In the genomic region with DNA sequence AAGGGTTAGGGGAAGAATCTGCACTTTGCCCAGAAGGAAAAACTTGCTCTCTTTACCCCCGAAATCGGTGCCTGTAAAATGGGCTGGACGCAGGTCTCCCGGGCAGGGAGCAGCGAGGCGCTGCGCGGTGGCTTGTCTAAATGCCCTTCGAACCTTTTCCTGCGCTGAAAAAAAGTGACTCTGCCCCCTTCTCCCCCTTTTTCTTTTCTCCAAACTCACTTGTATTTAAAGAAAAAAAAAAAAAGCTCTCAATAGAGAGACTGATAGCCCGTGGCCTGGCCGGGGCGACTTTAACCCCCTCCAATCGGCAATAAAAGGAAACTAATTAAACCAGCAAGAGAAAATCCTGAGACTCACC, we compare ENCODE assay signal across 10 cellular contexts. TPM values are rescaled to one million over a fixed set of nuclear protein-coding genes. Genes with fewer than 3 reads are reported as not detected.
DNase-seq lines count a peak whose midpoint lies in the region; ATAC-seq and TF ChIP-seq lines count a peak whose summit lies in the region.
"Had no signal": no experiment of that assay in that cellular context is flagged by ENCODE, and none has a peak within 500 bp of the region (broad histone marks: within the 10 kb centered on the region; RNA-seq: fewer than 3 reads in every experiment).

No MANE protein-coding gene starts in this region.

- H3K27ac ChIP-seq in HUES48 (ENCODE audit: low read depth, low read length) = peak overlapping the region; percentile 57
- H3K27ac ChIP-seq in mammary epithelial cell (ENCODE audit: insufficient read depth, low read depth, low read length) = no peak overlapping the region
- H3K27ac ChIP-seq in thyroid gland = no peak overlapping the region
- H3K27ac ChIP-seq: left lung had no signal

- H3K4me3 ChIP-seq in HUES48 (ENCODE audit: low read depth, low read length) = peak overlapping the region; percentile 77
- peak overlapping the region; percentile 23 to 48 (median 45) for H3K4me3 ChIP-seq in mammary epithelial cell (replicated peaks in 1 of 3; ENCODE audit: insufficient read depth in 1 of 3, low read depth in 2 of 3, low read length in 3 of 3)
- H3K4me3 ChIP-seq in thyroid gland (replicated peaks in 1 of 3) = peak overlapping the region in 1 of 3 donors; percentile 7

- no peak overlapping the region for H3K27ac Mint-ChIP-seq in CD14-positive monocyte
- no peak overlapping the region for H3K27ac Mint-ChIP-seq in naive thymus-derived CD8-positive, alpha-beta T cell

- WGBS in mammary epithelial cell (ENCODE audit: low coverage, missing lambda C conversion rate) = 31% methylated on average over 14 of the region's 14 CpGs
- 7 to 13% methylated on average over 14 of the region's 14 CpGs for WGBS in thyroid gland, 2 donors

- intact Hi-C loops in CD14-positive monocyte (cut with micrococcal nuclease) (loop anchor here in 1 of 2 donors (10.0 kb wide), 1 partner anchor 718 kb away; no protein-coding TSS in a partner anchor), mammary epithelial cell (cut with micrococcal nuclease) (loop anchor here (1.0 to 10.0 kb wide), 4 partner anchors 48 to 641 kb away; partner anchors contain the start of gene SP4), thyroid gland (cut with DNase I) (no loop called here)

- CTCF ChIA-PET in mammary epithelial cell (lab: Charles Lee; ENCODE audit: low non-redundant PET) = no interaction called here

- H3K27me3 Mint-ChIP-seq in CD14-positive monocyte (ENCODE audit: low read depth in 3 of 3) = peaks cover 85 to 98% (median 92%) of the 10 kb centered on the region in 3 donors
- peaks cover 52 to 83% (median 70%) of the 10 kb centered on the region in 5 donors for H3K27me3 Mint-ChIP-seq in naive thymus-derived CD8-positive, alpha-beta T cell

- peaks cover 77% of the 10 kb centered on the region for H3K27me3 ChIP-seq in HUES48 (ENCODE audit: control insufficient read depth, insufficient read depth, low read length)
- H3K27me3 ChIP-seq in mammary epithelial cell (ENCODE audit: insufficient read depth, low read length) = peaks cover 16% of the 10 kb centered on the region
- H3K27me3 ChIP-seq in thyroid gland = peaks cover 77% of the 10 kb centered on the region

- no peaks in the 10 kb centered on the region for H3K79me2 ChIP-seq in mammary epithelial cell (ENCODE audit: insufficient read depth, low read length)

- POLR2A ChIA-PET in naive thymus-derived CD8-positive, alpha-beta T cell (lab: Charles Lee) = no interaction called here

- H4K20me1 ChIP-seq in mammary epithelial cell (ENCODE audit: insufficient read depth, low read length) = no peaks in the 10 kb centered on the region

- H2AFZ ChIP-seq in mammary epithelial cell (ENCODE audit: low read depth, low read length) = peak overlapping the region; percentile 82

- BruUV-seq in mammary epithelial cell (replicated peaks; lab: Mats Ljungman, UMichigan) = no TSS peak

- H3K9ac ChIP-seq in HUES48 (ENCODE audit: low read depth, low read length) (no peak overlapping the region), mammary epithelial cell (ENCODE audit: insufficient read depth, low read length) (no peak overlapping the region)

- H3K4me3 Mint-ChIP-seq in CD14-positive monocyte = peak overlapping the region; percentile 77 to 91
- H3K4me3 Mint-ChIP-seq in naive thymus-derived CD8-positive, alpha-beta T cell = peak overlapping the region; percentile 54 to 84 (median 74)

- H3K9me3 ChIP-seq in HUES48 (ENCODE audit: control insufficient read depth, insufficient read depth, low read length) (no peaks in the 10 kb centered on the region), mammary epithelial cell (replicated peaks; ENCODE audit: insufficient read depth, low read length) (no peaks in the 10 kb centered on the region), thyroid gland (no peaks in the 10 kb centered on the region)
- H3K9me3 ChIP-seq: left lung had no signal

- dilution Hi-C loops in mammary epithelial cell (cut with HindIII; ENCODE audit: low sequenced_read_pairs) = loop anchor here (25.0 kb wide), 1 partner anchor 726 kb away; no protein-coding TSS in a partner anchor

- peaks cover 9 to 12% of the 10 kb centered on the region in 2 donors for H3K36me3 Mint-ChIP-seq in CD14-positive monocyte
- peaks cover 4 to 33% (median 11%) of the 10 kb centered on the region in 3 donors for H3K36me3 Mint-ChIP-seq in naive thymus-derived CD8-positive, alpha-beta T cell

- TF ChIP-seq CTCF in CD14-positive monocyte (IDR thresholded peaks at IDR 0.05) = no peak
- TF ChIP-seq CTCF in mammary epithelial cell (conservative IDR thresholded peaks at IDR 0.05 in 1 of 2, IDR thresholded peaks at IDR 0.05 in 1 of 2; ENCODE audit: extremely low read depth in 1 of 2, insufficient read depth in 1 of 2, low read depth in 1 of 2, low read length in 2 of 2) = no peak
- TF ChIP-seq CTCF in thyroid gland (IDR thresholded peaks at IDR 0.05) = no peak

- no peak for ATAC-seq in naive thymus-derived CD8-positive, alpha-beta T cell

- in situ Hi-C loops in mammary epithelial cell (cut with MboI; ENCODE audit: low sequenced_read_pairs in 2 of 2) = loop anchor here in 1 of 2 donors (25.0 kb wide), 2 partner anchors 201 to 726 kb away; no protein-coding TSS in a partner anchor

- H3K36me3 ChIP-seq in HUES48 (ENCODE audit: control insufficient read depth, insufficient read depth, low read length) = no peaks in the 10 kb centered on the region
- H3K36me3 ChIP-seq in mammary epithelial cell (ENCODE audit: insufficient read depth, low read length) = no peaks in the 10 kb centered on the region
- H3K36me3 ChIP-seq in thyroid gland = no peaks in the 10 kb centered on the region
- H3K36me3 ChIP-seq: left lung had no signal

- DNase-seq in CD14-positive monocyte (ENCODE audit: low spot score) = no peak
- no peak for DNase-seq in mammary epithelial cell
- no peak for DNase-seq in naive thymus-derived CD8-positive, alpha-beta T cell
- no peak for DNase-seq in cortex of kidney (lab: John Stamatoyannopoulos, UW)
- DNase-seq in thyroid gland = no peak
- no peak for DNase-seq in GF-D8 (lab: John Stamatoyannopoulos, UW)
- no peak for DNase-seq in NCI-H1092 (lab: John Stamatoyannopoulos, UW)
- DNase-seq: Kasumi-1 had no signal

- peaks cover 38% of the 10 kb centered on the region for H3K4me1 Mint-ChIP-seq in CD14-positive monocyte
- H3K4me1 Mint-ChIP-seq in naive thymus-derived CD8-positive, alpha-beta T cell = peaks cover 13 to 43% (median 28%) of the 10 kb centered on the region in 4 donors

- H3K4me1 ChIP-seq in HUES48 (ENCODE audit: control insufficient read depth, insufficient read depth, low read length) (peaks cover 51% of the 10 kb centered on the region), mammary epithelial cell (ENCODE audit: insufficient read depth, low read length) (peaks cover 20% of the 10 kb centered on the region), thyroid gland (peaks cover 13 to 31% of the 10 kb centered on the region in 2 donors)

- TF ChIP-seq POLR2A in thyroid gland (IDR thresholded peaks at IDR 0.05) = no peak

- peaks cover 4 to 37% (median 27%) of the 10 kb centered on the region in 7 donors for H3K9me3 Mint-ChIP-seq in CD14-positive monocyte
- H3K9me3 Mint-ChIP-seq in naive thymus-derived CD8-positive, alpha-beta T cell = peaks cover 4 to 55% (median 22%) of the 10 kb centered on the region in 9 donors

- peak overlapping the region; percentile 93 for H3K4me2 ChIP-seq in mammary epithelial cell (ENCODE audit: insufficient read depth, low read depth, low read length)

RNA-seq across cellular contexts. Expression of gene SP8, which starts 0.3 kb away (rescaled TPM):
- polyA plus RNA-seq in CD14-positive monocyte (not detected), mammary epithelial cell (0.10 TPM)
- total RNA-seq in mammary epithelial cell (under 1 TPM in 1 of 2 donors, not detected in 1; 0.21 TPM), thyroid gland (not detected)
- not detected for polyA minus RNA-seq in mammary epithelial cell
- not detected for total RNA-seq in naive thymus-derived CD8-positive, alpha-beta T cell
- not detected for polyA plus RNA-seq in naive thymus-derived CD8-positive, alpha-beta T cell
- total RNA-seq: left lung had no signal
